10 cellular contexts compared by ENCODE assay signal in the genomic region with DNA sequence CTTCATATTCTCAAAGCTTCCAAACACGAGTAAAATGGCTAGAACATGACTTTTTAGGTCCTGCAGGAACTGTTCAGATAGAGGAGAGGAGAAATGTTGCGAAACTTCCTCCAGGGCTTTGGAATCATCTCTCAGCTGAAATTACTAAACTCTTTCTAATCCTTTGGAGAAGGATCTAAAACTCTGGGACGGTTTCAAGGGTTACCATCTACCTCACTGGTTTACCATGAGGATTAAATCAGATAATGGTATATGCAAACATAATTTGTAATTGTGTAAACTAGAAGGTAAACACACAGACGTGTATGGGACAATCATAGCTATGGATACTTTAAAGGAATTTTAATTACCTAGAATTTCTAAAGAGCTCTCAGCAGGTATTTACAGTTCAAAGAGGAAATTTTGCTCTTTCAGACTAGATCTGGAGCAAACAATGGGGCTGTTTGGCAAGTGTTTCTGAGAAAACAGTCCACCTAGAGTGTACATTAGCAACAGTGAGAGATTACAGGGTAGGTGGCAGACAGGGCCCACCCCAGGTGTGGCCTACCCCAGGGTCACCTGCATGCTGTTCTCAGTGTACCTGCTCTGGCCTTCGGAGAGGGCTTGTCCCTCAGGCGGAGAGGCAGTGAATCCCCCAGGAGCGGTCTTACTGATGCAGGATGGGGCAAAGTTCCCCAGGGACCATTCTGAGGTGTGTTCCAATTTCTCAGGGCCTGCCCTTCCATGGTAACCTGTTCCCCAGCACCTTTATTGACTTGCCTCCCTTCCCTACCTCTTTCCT.
A peak's percentile ranks its signal among the peaks of the same experiment; 100 is the strongest.
DNase-seq lines count a peak whose midpoint lies in the region; ATAC-seq and TF ChIP-seq lines count a peak whose summit lies in the region.
"Had no signal": no experiment of that assay in that cellular context is flagged by ENCODE, and none has a peak within 500 bp of the region (broad histone marks: within the 10 kb centered on the region; RNA-seq: fewer than 3 reads in every experiment).

No MANE protein-coding gene starts in this region.

- H2AFZ ChIP-seq in parathyroid adenoma: peak overlapping the region; percentile 25

- intact Hi-C loops in Right ventricle myocardium superior (cut with DNase I): no loop called here

- H3K36me3 ChIP-seq in parathyroid adenoma (ENCODE audit: control insufficient read depth, insufficient read depth, low read length): no peaks in the 10 kb centered on the region

- no peak overlapping the region for H3K4me3 ChIP-seq in epithelial cell of esophagus (ENCODE audit: low read length)
- no peak overlapping the region for H3K4me3 ChIP-seq in parathyroid adenoma (ENCODE audit: low read depth, low read length)

- H3K27ac ChIP-seq in parathyroid adenoma: no peak overlapping the region

- H3K4me2 ChIP-seq in parathyroid adenoma (ENCODE audit: low read length): no peak overlapping the region

- no peaks in the 10 kb centered on the region for H3K79me2 ChIP-seq in parathyroid adenoma

- ATAC-seq in Right ventricle myocardium superior (ENCODE audit: poor library complexity): no peak

- H3K27me3 ChIP-seq in parathyroid adenoma (ENCODE audit: control insufficient read depth, insufficient read depth, low read length): no peaks in the 10 kb centered on the region

- no peaks in the 10 kb centered on the region for H3K9me3 ChIP-seq in parathyroid adenoma (ENCODE audit: control insufficient read depth, low read length)

- peaks cover 22% of the 10 kb centered on the region for H3K4me1 ChIP-seq in parathyroid adenoma

- DNase-seq in DMS53 treated with DMSO at 0.1 percent for 48 hours (lab: John Stamatoyannopoulos, UW; ENCODE audit: unreplicated experiment): peak; percentile 48
- DNase-seq in NCI-H146 (lab: John Stamatoyannopoulos, UW): peak; percentile 14
- DNase-seq in epithelial cell of esophagus (ENCODE audit: low read depth): peak; percentile 72
- no peak for DNase-seq in Ammon's horn (ENCODE audit: low spot score)
- DNase-seq in SW480 (ENCODE audit: low spot score): no peak
- DNase-seq in Right ventricle myocardium superior: no peak
- no peak for DNase-seq in kidney glomerular epithelial cell (lab: John Stamatoyannopoulos, UW)
- DNase-seq: activated T-cell treated with anti-CD3 and anti-CD28 coated beads, Interleukin-2, amount 50 U/mL, for 1 hour; GDM1 had no signal

- TF ChIP-seq CTCF in epithelial cell of esophagus (IDR thresholded peaks at IDR 0.05; ENCODE audit: insufficient read depth, low read depth, low read length, missing control alignments): no peak
- TF ChIP-seq CTCF in parathyroid adenoma (IDR thresholded peaks at IDR 0.05): no peak

- no peak overlapping the region for H3K9ac ChIP-seq in parathyroid adenoma

Comparison
In these comparisons a context has a peak if more than half of its experiments do, and no peak if none do; other contexts are left out.
1. DNase-seq: peak in DMS53 treated with DMSO at 0.1 percent for 48 hours (single experiment), NCI-H146 (single experiment) and epithelial cell of esophagus (single experiment); none in Ammon's horn (single experiment), SW480 (single experiment), Right ventricle myocardium superior (single experiment) and kidney glomerular epithelial cell (single experiment).